Comparison of ENCODE assay signal across 14 cellular contexts in genomic region chr5:139141410-139141809, GRCh38. TPM values are rescaled to one million over a fixed set of nuclear protein-coding genes. Genes with fewer than 3 reads are reported as not detected.
DNase-seq lines count a peak whose midpoint lies in the region; ATAC-seq, FAIRE-seq and TF ChIP-seq lines count a peak whose summit lies in the region.
"Had no signal": no experiment of that assay in that cellular context is flagged by ENCODE, and none has a peak within 500 bp of the region (broad histone marks: within the 10 kb centered on the region; RNA-seq: fewer than 3 reads in every experiment).

No MANE protein-coding gene starts in this region.

- no peak overlapping the region for H3K4me3 ChIP-seq in upper lobe of left lung

- ATAC-seq in upper lobe of left lung (ENCODE audit: low FRiP score in 2 of 2): peak in 1 of 2 donors; percentile 13
- ATAC-seq: effector memory CD8-positive, alpha-beta T cell had no signal

- whole genome bisulfite sequencing in upper lobe of left lung, 2 donors: 57 to 63% methylated on average over 1 of the region's 1 CpG

- H3K4me1 ChIP-seq in upper lobe of left lung: peaks cover 30 to 46% (median 40%) of the 10 kb centered on the region in 4 donors

- POLR2A ChIA-PET in GM10248 (lab: Yijun Ruan, JAX): no interaction called here

- TF ChIP-seq CTCF in brain (conservative IDR thresholded peaks at IDR 0.05): no peak
- no peak for TF ChIP-seq CTCF in mesothelial cell of epicardium (IDR thresholded peaks at IDR 0.05; ENCODE audit: unreplicated experiment)
- no peak for TF ChIP-seq CTCF in upper lobe of left lung (IDR thresholded peaks at IDR 0.05)
- TF ChIP-seq CTCF in GM10248 (IDR thresholded peaks at IDR 0.05; ENCODE audit: control extremely low read depth, extremely low read depth, low read depth, missing control alignments): no peak

- peak overlapping the region in 3 of 4 donors; percentile 3 to 48 (median 4) for H3K27ac ChIP-seq in upper lobe of left lung
- H3K27ac ChIP-seq: HL-60 had no signal

- CTCF ChIA-PET in GM10248 (lab: Yijun Ruan, JAX): interaction anchor here (1.1 to 2.0 kb wide), 3 partner anchors 9 to 53 kb away, joined by 3 to 9 read pairs (median 3); no protein-coding TSS in a partner anchor

- no peaks in the 10 kb centered on the region for H3K27me3 ChIP-seq in upper lobe of left lung

- TF ChIP-seq EP300 in upper lobe of left lung (IDR thresholded peaks at IDR 0.05): no peak

- H3K4me1 Mint-ChIP-seq in brain: peaks cover 59% of the 10 kb centered on the region
- peaks cover 31% of the 10 kb centered on the region for H3K4me1 Mint-ChIP-seq in mesothelial cell of epicardium

- H3K27me3 Mint-ChIP-seq in brain: peaks cover 3% of the 10 kb centered on the region
- H3K27me3 Mint-ChIP-seq in mesothelial cell of epicardium (ENCODE audit: low read depth): no peaks in the 10 kb centered on the region
- H3K27me3 Mint-ChIP-seq: effector memory CD8-positive, alpha-beta T cell had no signal

- no peaks in the 10 kb centered on the region for H3K36me3 ChIP-seq in upper lobe of left lung

- DNase-seq in NOMO-1 treated with dmso at 0.1 percent for 144 hours (lab: John Stamatoyannopoulos, UW; ENCODE audit: unreplicated experiment): peak; percentile 7
- no peak for DNase-seq in mesothelial cell of epicardium (ENCODE audit: low spot score in 2 of 2, unreplicated experiment in 2 of 2)
- DNase-seq in upper lobe of left lung: no peak
- no peak for DNase-seq in urothelium cell line (ENCODE audit: low spot score)
- no peak for DNase-seq in epidermal melanocyte (ENCODE audit: insufficient read length, low spot score)
- no peak for DNase-seq in GM10248 (ENCODE audit: extremely low spot score)
- DNase-seq: COR-L47; effector memory CD8-positive, alpha-beta T cell; NCI-H345; stimulated activated CD4-positive, alpha-beta T cell treated with anti-CD3 and anti-CD28 coated beads, Interleukin-2, amount 100 ng/mL, for 48 hours; stimulated activated naive CD4-positive, alpha-beta T cell treated with Interleukin-2 at 50 U/mL for 16 hours had no signal

- H3K9me3 Mint-ChIP-seq in brain: peaks cover 0 to 2% (median 0%) of the 10 kb centered on the region in 5 experiments
- H3K9me3 Mint-ChIP-seq in mesothelial cell of epicardium: peaks cover 3% of the 10 kb centered on the region
- H3K9me3 Mint-ChIP-seq: effector memory CD8-positive, alpha-beta T cell had no signal

- peaks cover 5% of the 10 kb centered on the region for H3K36me3 Mint-ChIP-seq in brain
- H3K36me3 Mint-ChIP-seq in mesothelial cell of epicardium: peaks cover 6% of the 10 kb centered on the region

- FAIRE-seq in urothelium cell line (lab: Jason Lieb, UNC): no peak
- FAIRE-seq: TTC549 had no signal

- H3K4me3 Mint-ChIP-seq in brain (no peak overlapping the region), mesothelial cell of epicardium (no peak overlapping the region)
- H3K4me3 Mint-ChIP-seq: effector memory CD8-positive, alpha-beta T cell had no signal

- H3K9me3 ChIP-seq in upper lobe of left lung: no peaks in the 10 kb centered on the region

- no peak for TF ChIP-seq POLR2A in upper lobe of left lung (IDR thresholded peaks at IDR 0.05)

- H3K27ac Mint-ChIP-seq in brain: peak overlapping the region; percentile 50 to 96 (median 87)
- H3K27ac Mint-ChIP-seq in mesothelial cell of epicardium: peak overlapping the region; percentile 73

RNA-seq across cellular contexts. Expression of gene SIL1, which starts 56.8 kb away (rescaled TPM):
- 25.8 TPM for polyA plus RNA-seq in brain (ENCODE audit: insufficient read depth, low read depth, low replicate concordance)
- total RNA-seq in mesothelial cell of epicardium: 46.2 to 55.4 TPM (median 51.2 TPM) in 3 replicates
- total RNA-seq in upper lobe of left lung: 10 to 100 TPM; 30.2 to 83.8 (median 51.2) TPM
